In genomic region chr3:141266797-141267555, GRCh38 we compare ENCODE assay signal across 7 cellular contexts.
DNase-seq lines count a peak whose midpoint lies in the region; ATAC-seq and TF ChIP-seq lines count a peak whose summit lies in the region.

No MANE protein-coding gene starts in this region.

- H3K4me1 Mint-ChIP-seq in stimulated activated effector memory CD8-positive, alpha-beta T cell treated with anti-CD3 and anti-CD28 coated beads, Interleukin-12 subunit alpha, Interleukin-12 subunit beta, amount 100 ng/mL, for 72 hours = peaks cover 47% of the 10 kb centered on the region

- TF ChIP-seq POLR2A in GM19099 (IDR thresholded peaks at IDR 0.05; ENCODE audit: extremely low read depth, insufficient read length, low read depth) = peak; percentile 47

- peak overlapping the region; percentile 94 for H3K27ac Mint-ChIP-seq in stimulated activated effector memory CD8-positive, alpha-beta T cell treated with anti-CD3 and anti-CD28 coated beads, Interleukin-12 subunit alpha, Interleukin-12 subunit beta, amount 100 ng/mL, for 72 hours

- peak; percentile 80 for ATAC-seq in HG03354 (IDR thresholded peaks at IDR 0.05; ENCODE audit: poor library complexity, severe bottlenecking, unreplicated experiment)
- peak; percentile 86 for ATAC-seq in stimulated activated effector memory CD8-positive, alpha-beta T cell treated with anti-CD3 and anti-CD28 coated beads, Interleukin-12 subunit alpha, Interleukin-12 subunit beta, amount 100 ng/mL, for 72 hours
- no peak for ATAC-seq in GM19463 (IDR thresholded peaks at IDR 0.05; ENCODE audit: unreplicated experiment)

- peak overlapping the region; percentile 80 for H3K4me3 Mint-ChIP-seq in stimulated activated effector memory CD8-positive, alpha-beta T cell treated with anti-CD3 and anti-CD28 coated beads, Interleukin-12 subunit alpha, Interleukin-12 subunit beta, amount 100 ng/mL, for 72 hours

- DNase-seq in activated effector memory CD4-positive, alpha-beta T cell treated with anti-CD3 and anti-CD28 coated beads, Interleukin-2, amount 50 U/mL, for 16 hours = peak; percentile 72
- peak in 1 of 2 donors; percentile 67 for DNase-seq in stimulated activated effector memory CD8-positive, alpha-beta T cell treated with anti-CD3 and anti-CD28 coated beads, Interleukin-12 subunit alpha, Interleukin-12 subunit beta, amount 100 ng/mL, for 72 hours (ENCODE audit: low spot score in 2 of 2)
- DNase-seq in middle frontal gyrus (ENCODE audit: extremely low spot score, low spot score) = no peak
- no peak for DNase-seq in amygdala (lab: John Stamatoyannopoulos, UW)

- peaks cover 11% of the 10 kb centered on the region for H3K36me3 Mint-ChIP-seq in stimulated activated effector memory CD8-positive, alpha-beta T cell treated with anti-CD3 and anti-CD28 coated beads, Interleukin-12 subunit alpha, Interleukin-12 subunit beta, amount 100 ng/mL, for 72 hours

- no peaks in the 10 kb centered on the region for H3K9me3 Mint-ChIP-seq in stimulated activated effector memory CD8-positive, alpha-beta T cell treated with anti-CD3 and anti-CD28 coated beads, Interleukin-12 subunit alpha, Interleukin-12 subunit beta, amount 100 ng/mL, for 72 hours
